1 cellular context compared by ENCODE assay signal in genomic region chr17:77444653-77445029, GRCh38.
TF ChIP-seq lines count a peak whose summit lies in the region.

No MANE protein-coding gene starts in this region.

TF ChIP-seq in SK-N-SH, 30 proteins besides CTCF, POLR2A, EP300 and RAD21 (continued from another document):
- TF ChIP-seq, protein P1, sequence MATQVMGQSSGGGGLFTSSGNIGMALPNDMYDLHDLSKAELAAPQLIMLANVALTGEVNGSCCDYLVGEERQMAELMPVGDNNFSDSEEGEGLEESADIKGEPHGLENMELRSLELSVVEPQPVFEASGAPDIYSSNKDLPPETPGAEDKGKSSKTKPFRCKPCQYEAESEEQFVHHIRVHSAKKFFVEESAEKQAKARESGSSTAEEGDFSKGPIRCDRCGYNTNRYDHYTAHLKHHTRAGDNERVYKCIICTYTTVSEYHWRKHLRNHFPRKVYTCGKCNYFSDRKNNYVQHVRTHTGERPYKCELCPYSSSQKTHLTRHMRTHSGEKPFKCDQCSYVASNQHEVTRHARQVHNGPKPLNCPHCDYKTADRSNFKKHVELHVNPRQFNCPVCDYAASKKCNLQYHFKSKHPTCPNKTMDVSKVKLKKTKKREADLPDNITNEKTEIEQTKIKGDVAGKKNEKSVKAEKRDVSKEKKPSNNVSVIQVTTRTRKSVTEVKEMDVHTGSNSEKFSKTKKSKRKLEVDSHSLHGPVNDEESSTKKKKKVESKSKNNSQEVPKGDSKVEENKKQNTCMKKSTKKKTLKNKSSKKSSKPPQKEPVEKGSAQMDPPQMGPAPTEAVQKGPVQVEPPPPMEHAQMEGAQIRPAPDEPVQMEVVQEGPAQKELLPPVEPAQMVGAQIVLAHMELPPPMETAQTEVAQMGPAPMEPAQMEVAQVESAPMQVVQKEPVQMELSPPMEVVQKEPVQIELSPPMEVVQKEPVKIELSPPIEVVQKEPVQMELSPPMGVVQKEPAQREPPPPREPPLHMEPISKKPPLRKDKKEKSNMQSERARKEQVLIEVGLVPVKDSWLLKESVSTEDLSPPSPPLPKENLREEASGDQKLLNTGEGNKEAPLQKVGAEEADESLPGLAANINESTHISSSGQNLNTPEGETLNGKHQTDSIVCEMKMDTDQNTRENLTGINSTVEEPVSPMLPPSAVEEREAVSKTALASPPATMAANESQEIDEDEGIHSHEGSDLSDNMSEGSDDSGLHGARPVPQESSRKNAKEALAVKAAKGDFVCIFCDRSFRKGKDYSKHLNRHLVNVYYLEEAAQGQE (IDR thresholded peaks at IDR 0.05; ENCODE audit: low read depth, low read length) = no peak
- TF ChIP-seq RCOR1 (IDR thresholded peaks at IDR 0.05; ENCODE audit: low read length) = no peak
